ENCODE assay signal across 8 cellular contexts in the genomic region with DNA sequence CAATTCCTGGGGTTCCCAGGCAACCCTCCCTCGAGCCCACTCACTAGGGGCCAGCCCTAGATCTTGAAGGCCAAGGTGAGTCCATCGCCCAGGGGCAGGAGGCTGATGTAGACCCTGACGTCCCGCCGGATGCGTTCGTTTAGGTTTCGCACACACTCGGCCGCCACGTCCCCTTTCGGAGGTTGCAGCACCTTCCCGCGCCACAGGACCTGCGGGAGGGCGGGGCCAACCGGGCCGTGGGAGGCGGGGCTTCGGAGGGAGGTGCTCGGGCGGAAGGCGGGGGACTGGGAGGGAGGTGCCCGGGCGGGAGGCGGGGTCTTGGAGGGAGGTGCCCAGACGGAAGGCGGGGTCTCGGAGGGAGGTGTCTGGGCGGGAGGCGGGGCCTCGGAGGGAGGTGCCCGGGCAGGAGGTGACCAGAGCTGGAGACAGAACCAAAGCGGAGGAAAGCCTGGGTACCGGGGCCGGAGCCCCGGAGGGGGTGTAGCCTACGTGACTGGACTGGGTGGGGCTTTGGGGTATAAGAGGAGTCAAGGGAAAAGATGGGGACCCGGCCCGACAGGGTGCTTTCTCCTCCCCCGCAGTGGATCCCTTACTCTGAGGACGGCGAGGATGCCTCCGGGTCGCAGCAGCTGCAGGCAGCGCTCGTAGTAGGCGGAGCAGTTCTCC. TPM values are rescaled to one million over a fixed set of nuclear protein-coding genes. Genes with fewer than 3 reads are reported as not detected.
DNase-seq lines count a peak whose midpoint lies in the region; ATAC-seq, FAIRE-seq and TF ChIP-seq lines count a peak whose summit lies in the region.

No MANE protein-coding gene starts in this region.

- BruUV-seq in HepG2 (replicated peaks; lab: Mats Ljungman, UMichigan), result no TSS peak

- peak overlapping the region; percentile 85 for H3K4me2 ChIP-seq in HepG2 (ENCODE audit: low read depth, low read length)

- no peaks in the 10 kb centered on the region; the same call in 1 of the 2 replicates for H4K20me1 ChIP-seq in HepG2 (ENCODE audit: insufficient read depth, low read length)

- ATAC-seq in GM18909 (IDR thresholded peaks at IDR 0.05; ENCODE audit: poor library complexity, unreplicated experiment) (peak; percentile 51), HG03159 (IDR thresholded peaks at IDR 0.05; ENCODE audit: unreplicated experiment) (peak; percentile 47), HepG2 (peak; percentile 33)

- peak overlapping the region; percentile 74 for H3K9ac ChIP-seq in HepG2 (ENCODE audit: insufficient read depth, low read depth, low read length)

- in situ Hi-C loops in ACHN (cut with HindIII; ENCODE audit: low pct_ligation_motif_present, low pct_unique_long_range_greater_than_20kb, low sequenced_read_pairs) (no loop called here), HepG2 (cut with HindIII; ENCODE audit: extremely low pct_ligation_motif_present, low pct_unique_long_range_greater_than_20kb) (loop anchor here (5.0 to 10.0 kb wide), 3 partner anchors 47 to 989 kb away; a partner anchor contains a TSS)

- peak overlapping the region; percentile 43 to 76 (median 74); a peak in 5 of 6 replicates for H3K4me3 ChIP-seq in HepG2 (replicated peaks in 1 of 3; ENCODE audit: insufficient read depth in 1 of 3, low read depth in 2 of 3, low read length in 3 of 3)

- POLR2A ChIA-PET in HepG2 (lab: Yijun Ruan, JAX), result interaction anchor here (1.2 to 5.0 kb wide), 4 partner anchors 9 to 46 kb away, joined by 3 to 29 read pairs (median 8); a partner anchor contains a TSS

- peak; percentile 94 for DNase-seq in ACHN
- DNase-seq in NCI-H510A treated with DMSO at 0.1 percent for 48 hours (lab: John Stamatoyannopoulos, UW), result peak; percentile 91
- DNase-seq in activated CD4-positive, alpha-beta T cell treated with anti-CD3 and anti-CD28 coated beads, Interleukin-2, amount 50 U/mL, for 24 hours (ENCODE audit: low read depth in 1 of 2, low spot score in 1 of 2), result peak; percentile 96
- DNase-seq in dedifferentiated amniotic fluid mesenchymal stem cell (ENCODE audit: extremely low spot score), result peak; percentile 53
- peak; percentile 44 for DNase-seq in HepG2 (ENCODE audit: low spot score)
- DNase-seq in stimulated activated CD4-positive, alpha-beta T cell treated with anti-CD3 and anti-CD28 coated beads, Interleukin-2, amount 100 ng/mL, for 48 hours, result peak; percentile 97 to 99

- peak overlapping the region; percentile 65 for H3K27ac ChIP-seq in HepG2 (ENCODE audit: extremely low read length, insufficient read depth, low read length)

- TF ChIP-seq EP300 in HepG2 (IDR thresholded peaks at IDR 0.05; ENCODE audit: low read depth in 2 of 2, low read length in 2 of 2) (no peak), HepG2 (CRISPR knock-in tag; IDR thresholded peaks at IDR 0.05; ENCODE audit: borderline replicate concordance) (no peak)

- no peaks in the 10 kb centered on the region for H3K9me3 ChIP-seq in HepG2 (ENCODE audit: low read length)

- WGBS in HepG2 (ENCODE audit: low lambda C conversion rate), result 77% methylated on average over 38 of the region's 48 CpGs

- peaks cover 9 to 37% of the 10 kb centered on the region in 2 experiments; a peak in 4 of 5 replicates for H3K36me3 ChIP-seq in HepG2 (replicated peaks in 1 of 2; ENCODE audit: control insufficient read depth in 1 of 2, insufficient read depth in 2 of 2, low read length in 2 of 2)

- H3K79me2 ChIP-seq in HepG2 (ENCODE audit: insufficient read depth, low read length), result peaks cover 4% of the 10 kb centered on the region

- FAIRE-seq in HepG2 (lab: Jason Lieb, UNC), result no peak

- no peak for TF ChIP-seq RAD21 in HepG2 (CRISPR knock-in tag; IDR thresholded peaks at IDR 0.05)

- H3K27me3 ChIP-seq in HepG2 (ENCODE audit: control insufficient read depth in 1 of 2, insufficient read depth in 2 of 2, low read length in 2 of 2), result 0 out of 5 replicates have a peak, but pooled peaks cover 0 to 1% of the 10 kb centered on the region in 2 experiments

- peaks cover 44% of the 10 kb centered on the region for H3K4me1 ChIP-seq in HepG2 (ENCODE audit: insufficient read depth, low read length)

- TF ChIP-seq POLR2A in HepG2 (IDR thresholded peaks at IDR 0.05; ENCODE audit: insufficient read depth in 1 of 2, low read depth in 2 of 2, low read length in 2 of 2), result no peak

- no peak overlapping the region for H2AFZ ChIP-seq in HepG2 (ENCODE audit: low read length)

- CTCF ChIA-PET in HepG2 (lab: Yijun Ruan, JAX; ENCODE audit: low intra/inter-chr PET ratio, low total read pairs), result no interaction called here

- TF ChIP-seq CTCF in HepG2 (CRISPR knock-in tag; IDR thresholded peaks at IDR 0.05), result no peak

- intact Hi-C loops in HepG2 (cut with micrococcal nuclease; ENCODE audit: unreplicated experiment), result loop anchor here (5.0 kb wide), 1 partner anchor 122 kb away; a partner anchor contains a TSS

TF ChIP-seq in HepG2, 621 proteins besides CTCF, POLR2A, EP300 and RAD21 (continues in another document):
- TF ChIP-seq ELF1 (CRISPR knock-in tag; IDR thresholded peaks at IDR 0.05), result no peak
- TF ChIP-seq SP1 (IDR thresholded peaks at IDR 0.05), result no peak
- TF ChIP-seq SP1 (CRISPR knock-in tag; IDR thresholded peaks at IDR 0.05), result peak; percentile 47; the same call in 1 of the 2 replicates
- TF ChIP-seq ZNF549 (CRISPR knock-in tag; IDR thresholded peaks at IDR 0.05), result no peak
- peak; percentile 46; the same call in 1 of the 2 replicates for TF ChIP-seq ZBTB38 (CRISPR knock-in tag; IDR thresholded peaks at IDR 0.05)
- TF ChIP-seq, protein P1, sequence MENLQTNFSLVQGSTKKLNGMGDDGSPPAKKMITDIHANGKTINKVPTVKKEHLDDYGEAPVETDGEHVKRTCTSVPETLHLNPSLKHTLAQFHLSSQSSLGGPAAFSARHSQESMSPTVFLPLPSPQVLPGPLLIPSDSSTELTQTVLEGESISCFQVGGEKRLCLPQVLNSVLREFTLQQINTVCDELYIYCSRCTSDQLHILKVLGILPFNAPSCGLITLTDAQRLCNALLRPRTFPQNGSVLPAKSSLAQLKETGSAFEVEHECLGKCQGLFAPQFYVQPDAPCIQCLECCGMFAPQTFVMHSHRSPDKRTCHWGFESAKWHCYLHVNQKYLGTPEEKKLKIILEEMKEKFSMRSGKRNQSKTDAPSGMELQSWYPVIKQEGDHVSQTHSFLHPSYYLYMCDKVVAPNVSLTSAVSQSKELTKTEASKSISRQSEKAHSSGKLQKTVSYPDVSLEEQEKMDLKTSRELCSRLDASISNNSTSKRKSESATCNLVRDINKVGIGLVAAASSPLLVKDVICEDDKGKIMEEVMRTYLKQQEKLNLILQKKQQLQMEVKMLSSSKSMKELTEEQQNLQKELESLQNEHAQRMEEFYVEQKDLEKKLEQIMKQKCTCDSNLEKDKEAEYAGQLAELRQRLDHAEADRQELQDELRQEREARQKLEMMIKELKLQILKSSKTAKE (CRISPR knock-in tag; IDR thresholded peaks at IDR 0.05; ENCODE audit: borderline replicate concordance), result 0 out of 2 replicates have a peak, but pooled peaks have one; percentile 32
- no peak for TF ChIP-seq BCL6 (CRISPR knock-in tag; IDR thresholded peaks at IDR 0.05)

RNA-seq across cellular contexts. Expression of a gene that starts 1.6 kb away (rescaled TPM):
- total RNA-seq in HepG2 (2016; rRNA removed; fragmentation: Illumina TruSeq; extraction: Trizol), result 9.8 and 18.4 TPM in 2 replicates
- 12.2 and 16.1 TPM in 2 replicates for total RNA-seq in HepG2 (2016; cell fraction: cytosol; rRNA removed; fragmentation: Illumina TruSeq; extraction: Trizol; ENCODE audit: low read depth)
- 10.6 and 19.5 TPM in 2 replicates for total RNA-seq in HepG2 (2016; cell fraction: insoluble cytoplasmic fraction; rRNA removed; fragmentation: Illumina TruSeq; extraction: Trizol)
- 12.0 and 14.7 TPM in 2 replicates for total RNA-seq in HepG2 (2016; cell fraction: membrane; rRNA removed; fragmentation: Illumina TruSeq; extraction: Trizol)
- 14.6 and 16.0 TPM in 2 replicates for total RNA-seq in HepG2 (2016; cell fraction: nucleus; rRNA removed; fragmentation: Illumina TruSeq; extraction: Trizol)
- 11.8 and 12.6 TPM in 2 replicates for polyA plus RNA-seq in HepG2 (2011; rRNA removed)
- polyA plus RNA-seq in HepG2 (2011; cell fraction: cytosol; rRNA removed), result 6.8 and 16.3 TPM in 2 replicates
- 56.9 and 70.5 TPM in 2 replicates for polyA plus RNA-seq in HepG2 (2011; cell fraction: nucleus; rRNA removed)
- 8.1 and 13.6 TPM in 2 replicates for polyA plus RNA-seq in HepG2 (2012)
- 10.0 and 12.3 TPM in 2 replicates for polyA plus RNA-seq in HepG2 (2016; cell fraction: cytosol; fragmentation: Illumina TruSeq; extraction: Trizol; ENCODE audit: low read depth)
- polyA plus RNA-seq in HepG2 (2016; cell fraction: insoluble cytoplasmic fraction; fragmentation: Illumina TruSeq; extraction: Trizol; ENCODE audit: low read depth), result 8.1 and 10.1 TPM in 2 replicates
- polyA plus RNA-seq in HepG2 (2016; cell fraction: membrane; fragmentation: Illumina TruSeq; extraction: Trizol; ENCODE audit: low read depth), result 9.1 and 10.0 TPM in 2 replicates
- polyA plus RNA-seq in HepG2 (2016; cell fraction: nucleus; fragmentation: Illumina TruSeq; extraction: Trizol; ENCODE audit: insufficient read depth, low read depth), result 30.4 and 30.9 TPM in 2 replicates
- 5.5 and 7.7 TPM in 2 replicates for polyA minus RNA-seq in HepG2 (2011; rRNA and poly(A)+ RNA removed; ENCODE audit: low replicate concordance)
- polyA minus RNA-seq in HepG2 (2011; cell fraction: cytosol; rRNA and poly(A)+ RNA removed), result 3.2 and 9.5 TPM in 2 replicates
- 3.4 and 4.1 TPM in 2 replicates for polyA minus RNA-seq in HepG2 (2011; cell fraction: nucleus; rRNA and poly(A)+ RNA removed)

RNA-seq across cellular contexts. Expression of a gene that starts 23.6 kb away (rescaled TPM):
- 222 and 289 TPM in 2 replicates for total RNA-seq in HepG2 (2016; rRNA removed; fragmentation: Illumina TruSeq; extraction: Trizol)
- total RNA-seq in HepG2 (2016; cell fraction: cytosol; rRNA removed; fragmentation: Illumina TruSeq; extraction: Trizol; ENCODE audit: low read depth), result 104 and 114 TPM in 2 replicates
- total RNA-seq in HepG2 (2016; cell fraction: insoluble cytoplasmic fraction; rRNA removed; fragmentation: Illumina TruSeq; extraction: Trizol), result 211 and 292 TPM in 2 replicates
- 204 and 207 TPM in 2 replicates for total RNA-seq in HepG2 (2016; cell fraction: membrane; rRNA removed; fragmentation: Illumina TruSeq; extraction: Trizol)
- total RNA-seq in HepG2 (2016; cell fraction: nucleus; rRNA removed; fragmentation: Illumina TruSeq; extraction: Trizol), result 115 and 129 TPM in 2 replicates
- 51.4 and 67.9 TPM in 2 replicates for polyA plus RNA-seq in HepG2 (2011; rRNA removed)
- polyA plus RNA-seq in HepG2 (2011; cell fraction: cytosol; rRNA removed), result 57.5 and 78.7 TPM in 2 replicates
- polyA plus RNA-seq in HepG2 (2011; cell fraction: nucleus; rRNA removed), result 39.7 and 47.6 TPM in 2 replicates
- polyA plus RNA-seq in HepG2 (2012), result 254 and 278 TPM in 2 replicates
- 130 and 148 TPM in 2 replicates for polyA plus RNA-seq in HepG2 (2016; cell fraction: cytosol; fragmentation: Illumina TruSeq; extraction: Trizol; ENCODE audit: low read depth)
- 312 and 323 TPM in 2 replicates for polyA plus RNA-seq in HepG2 (2016; cell fraction: insoluble cytoplasmic fraction; fragmentation: Illumina TruSeq; extraction: Trizol; ENCODE audit: low read depth)
- polyA plus RNA-seq in HepG2 (2016; cell fraction: membrane; fragmentation: Illumina TruSeq; extraction: Trizol; ENCODE audit: low read depth), result 182 and 196 TPM in 2 replicates
- polyA plus RNA-seq in HepG2 (2016; cell fraction: nucleus; fragmentation: Illumina TruSeq; extraction: Trizol; ENCODE audit: insufficient read depth, low read depth), result 145 and 163 TPM in 2 replicates
- polyA minus RNA-seq in HepG2 (2011; rRNA and poly(A)+ RNA removed; ENCODE audit: low replicate concordance), result 45.3 and 49.0 TPM in 2 replicates
- 83.7 and 98.7 TPM in 2 replicates for polyA minus RNA-seq in HepG2 (2011; cell fraction: cytosol; rRNA and poly(A)+ RNA removed)
- 59.0 and 61.9 TPM in 2 replicates for polyA minus RNA-seq in HepG2 (2011; cell fraction: nucleus; rRNA and poly(A)+ RNA removed)

Comparison
In these comparisons a context has a peak if more than half of its experiments do, and no peak if none do; other contexts are left out.
1. Peak in every context shown above with its lines: DNase-seq, ATAC-seq, H3K4me3 ChIP-seq and H3K27ac ChIP-seq.
2. DNase-seq: peak in every context shown above with its lines; median percentile 98 in stimulated activated CD4-positive, alpha-beta T cell treated with anti-CD3 and anti-CD28 coated beads, Interleukin-2, amount 100 ng/mL, for 48 hours; 96 in activated CD4-positive, alpha-beta T cell treated with anti-CD3 and anti-CD28 coated beads, Interleukin-2, amount 50 U/mL, for 24 hours; 94 in ACHN; 91 in NCI-H510A treated with DMSO at 0.1 percent for 48 hours; 53 in dedifferentiated amniotic fluid mesenchymal stem cell; 44 in HepG2.